8 cellular contexts compared by ENCODE assay signal in the genomic region with DNA sequence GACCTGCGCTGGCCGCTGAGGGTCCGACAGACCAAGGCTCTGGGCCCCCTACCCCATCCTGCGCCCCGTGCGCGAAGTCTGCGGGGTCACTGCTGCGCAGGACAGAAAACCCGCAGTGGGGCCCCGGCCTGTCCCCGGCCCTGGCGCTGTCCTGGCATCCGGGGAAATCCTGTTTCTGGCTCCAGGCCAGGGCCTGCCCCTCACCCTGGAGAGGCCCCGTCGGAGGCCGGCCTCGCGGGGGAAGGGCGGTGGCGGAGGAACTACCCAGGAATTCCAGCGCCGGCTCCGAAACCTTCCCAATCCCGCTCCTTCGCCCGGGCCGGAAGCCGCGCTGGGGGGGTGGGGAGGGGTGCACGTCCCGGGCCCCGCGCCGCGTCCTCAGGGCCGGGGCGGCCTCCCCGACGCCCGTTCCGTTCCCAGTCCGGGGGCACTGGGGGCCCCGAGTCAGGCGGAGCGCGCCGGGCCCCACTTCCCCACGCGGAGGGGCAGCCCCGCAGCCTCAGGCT.
DNase-seq lines count a peak whose midpoint lies in the region; ATAC-seq and TF ChIP-seq lines count a peak whose summit lies in the region.

No MANE protein-coding gene starts in this region.

- peak overlapping the region; percentile 41 for H3K4me3 ChIP-seq in AG09309 (ENCODE audit: control insufficient read depth, low read depth, low read length)
- H3K4me3 ChIP-seq in HFF-Myc (replicated peaks; ENCODE audit: low read depth, low read length), result peak overlapping the region; percentile 33
- H3K4me3 ChIP-seq in astrocyte of the spinal cord (ENCODE audit: low read depth, low read length), result peak overlapping the region; percentile 26
- H3K4me3 ChIP-seq in skeletal muscle cell (ENCODE audit: low read depth, low read length), result peak overlapping the region; percentile 40

- in situ Hi-C loops in astrocyte of the spinal cord (cut with HindIII; ENCODE audit: low sequenced_read_pairs), result no loop called here

- TF ChIP-seq CTCF in AG09309 (IDR thresholded peaks at IDR 0.05; ENCODE audit: control insufficient read depth, insufficient read depth, low read depth, low read length, missing control alignments), result no peak
- TF ChIP-seq CTCF in HFF-Myc (IDR thresholded peaks at IDR 0.05; ENCODE audit: low read depth, low read length, missing control alignments), result no peak
- no peak for TF ChIP-seq CTCF in astrocyte of the spinal cord (IDR thresholded peaks at IDR 0.05; ENCODE audit: low read depth, low read length)

- DNase-seq in AG09309 (ENCODE audit: low read depth) (no peak), HFF-Myc (ENCODE audit: extremely low read depth, low read depth) (no peak), astrocyte of the spinal cord (ENCODE audit: low read depth, low spot score) (peak; percentile 50), iPS DF 19.7 (ENCODE audit: low read depth, low spot score) (peak; percentile 54), skeletal muscle cell (ENCODE audit: low read depth) (no peak), NCI-H774 (lab: John Stamatoyannopoulos, UW) (no peak)

- ATAC-seq in HG02981 (IDR thresholded peaks at IDR 0.05; ENCODE audit: unreplicated experiment) (no peak), HG03280 (IDR thresholded peaks at IDR 0.05; ENCODE audit: unreplicated experiment) (no peak)

Comparison
In these comparisons a context has a peak if more than half of its experiments do, and no peak if none do; other contexts are left out.
1. DNase-seq: peak in astrocyte of the spinal cord (single experiment) and iPS DF 19.7 (single experiment); none in AG09309 (single experiment), HFF-Myc (single experiment), skeletal muscle cell (single experiment) and NCI-H774 (single experiment).
2. Peak in every context shown above with its lines, with median percentiles within 50 percentile points of each other: H3K4me3 ChIP-seq.